ENCODE assay signal across 14 cellular contexts in the genomic region with DNA sequence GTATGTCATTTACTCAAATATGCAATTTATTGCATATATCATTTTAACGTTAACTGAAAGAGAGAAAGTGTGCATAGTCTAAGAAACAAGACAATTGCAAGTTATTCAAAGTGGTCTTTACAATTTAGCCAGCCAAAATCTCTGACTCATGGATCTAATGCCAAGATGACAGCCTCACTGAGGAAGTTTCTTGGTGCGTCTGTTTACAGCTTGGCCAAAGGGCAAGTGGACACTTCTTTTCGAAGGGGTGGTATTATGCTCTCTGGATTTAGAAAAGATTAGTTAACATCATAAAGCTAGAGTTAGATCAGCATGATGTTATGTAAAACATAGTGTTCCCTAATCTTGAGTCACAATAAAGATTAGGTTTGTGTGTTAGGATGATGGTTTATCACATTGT.
"Had no signal": no experiment of that assay in that cellular context is flagged by ENCODE, and none has a peak within 500 bp of the region (broad histone marks: within the 10 kb centered on the region; RNA-seq: fewer than 3 reads in every experiment).

No MANE protein-coding gene starts in this region.

- H3K27ac Mint-ChIP-seq: activated CD4-positive, alpha-beta T cell treated with anti-CD3 and anti-CD28 coated beads, Interleukin-2, amount 10 ng/mL, durations not matched to agents 7 days and 5 days; activated naive CD8-positive, alpha-beta T cell treated with anti-CD3 and anti-CD28 coated beads for 36 hours; activated T-helper 1 cell treated with anti-CD3 and anti-CD28 coated beads, Interleukin-12 subunit alpha, Interleukin-12 subunit beta, Interleukin-2, Interleukin-4 antibody, amounts not matched to agents 30 ng/mL and 10 ng/mL and 1 ng/mL, durations not matched to agents 14 hours and 24 hours and 36 hours; mesothelial cell of epicardium; T-helper 17 cell had no signal

- H3K36me3 Mint-ChIP-seq: activated naive CD8-positive, alpha-beta T cell treated with anti-CD3 and anti-CD28 coated beads for 36 hours; brain had no signal

- H3K4me1 ChIP-seq: right lobe of liver, uterus had no signal

- H3K4me3 ChIP-seq: right lobe of liver, thyroid gland, uterus had no signal

- ATAC-seq: right lobe of liver, T-helper 17 cell had no signal

- DNase-seq: activated CD4-positive, alpha-beta T cell treated with anti-CD3 and anti-CD28 coated beads, Interleukin-2, amount 10 ng/mL, durations not matched to agents 7 days and 5 days; activated CD4-positive, CD25-positive, alpha-beta regulatory T cell; activated naive CD8-positive, alpha-beta T cell treated with anti-CD3 and anti-CD28 coated beads for 36 hours; effector memory CD4-positive, alpha-beta T cell; kidney glomerular epithelial cell; right lobe of liver; stimulated activated CD4-positive, alpha-beta T cell treated with anti-CD3 and anti-CD28 coated beads, Interleukin-2, amount 100 ng/mL, for 24 hours; T-helper 17 cell; thyroid gland; uterus had no signal

- FAIRE-seq: TTC549 had no signal

- H3K4me3 Mint-ChIP-seq: activated CD4-positive, alpha-beta T cell treated with anti-CD3 and anti-CD28 coated beads, Interleukin-2, amount 10 ng/mL, durations not matched to agents 7 days and 5 days; activated naive CD8-positive, alpha-beta T cell treated with anti-CD3 and anti-CD28 coated beads for 36 hours; activated T-helper 1 cell treated with anti-CD3 and anti-CD28 coated beads, Interleukin-12 subunit alpha, Interleukin-12 subunit beta, Interleukin-2, Interleukin-4 antibody, amounts not matched to agents 30 ng/mL and 10 ng/mL and 1 ng/mL, durations not matched to agents 14 hours and 24 hours and 36 hours; brain; mesothelial cell of epicardium; T-helper 17 cell had no signal

- H3K27me3 ChIP-seq: right lobe of liver, thyroid gland, uterus had no signal

- H3K4me1 Mint-ChIP-seq: activated naive CD8-positive, alpha-beta T cell treated with anti-CD3 and anti-CD28 coated beads for 36 hours had no signal

- H3K27ac ChIP-seq: right lobe of liver, thyroid gland, uterus had no signal

- H3K36me3 ChIP-seq: right lobe of liver, thyroid gland, uterus had no signal

- H3K9me3 ChIP-seq: right lobe of liver, thyroid gland, uterus had no signal
